ENCODE assay signal across 13 cellular contexts in genomic region chr3:178419078-178419477, GRCh38.
A peak's percentile ranks its signal among the peaks of the same experiment; 100 is the strongest.
DNase-seq lines count a peak whose midpoint lies in the region; ATAC-seq and TF ChIP-seq lines count a peak whose summit lies in the region.
"Had no signal": no experiment of that assay in that cellular context is flagged by ENCODE, and none has a peak within 500 bp of the region (broad histone marks: within the 10 kb centered on the region; RNA-seq: fewer than 3 reads in every experiment).

No MANE protein-coding gene starts in this region.

- no peaks in the 10 kb centered on the region for H3K36me3 ChIP-seq in OCI-LY3 (replicated peaks; ENCODE audit: low read depth, low read length)
- H3K36me3 ChIP-seq in tibial nerve, result no peaks in the 10 kb centered on the region
- no peaks in the 10 kb centered on the region for H3K36me3 ChIP-seq in spleen

- no peak for TF ChIP-seq CTCF in OCI-LY3 (IDR thresholded peaks at IDR 0.05; ENCODE audit: low read depth, low read length)
- TF ChIP-seq CTCF in foreskin keratinocyte (conservative IDR thresholded peaks at IDR 0.05), result no peak
- TF ChIP-seq CTCF in tibial nerve (IDR thresholded peaks at IDR 0.05), result no peak
- TF ChIP-seq CTCF in spleen (IDR thresholded peaks at IDR 0.05 in 8 of 11, conservative IDR thresholded peaks at IDR 0.05 in 3 of 11), result no peak

- H3K27ac ChIP-seq in OCI-LY3 (ENCODE audit: low read length), result no peak overlapping the region
- H3K27ac ChIP-seq in foreskin keratinocyte, result no peak overlapping the region
- no peak overlapping the region for H3K27ac ChIP-seq in tibial nerve
- H3K27ac ChIP-seq in spleen, result no peak overlapping the region

- no peak overlapping the region for H3K4me3 ChIP-seq in OCI-LY3 (ENCODE audit: low read length)
- no peak overlapping the region for H3K4me3 ChIP-seq in tibial nerve
- no peak overlapping the region for H3K4me3 ChIP-seq in spleen

- H3K4me1 ChIP-seq in OCI-LY3 (ENCODE audit: low read length) (peaks cover 8% of the 10 kb centered on the region), foreskin keratinocyte (no peaks in the 10 kb centered on the region), tibial nerve (no peaks in the 10 kb centered on the region), spleen (no peaks in the 10 kb centered on the region)

- H3K9ac ChIP-seq in OCI-LY3 (ENCODE audit: low read length), result no peak overlapping the region

- peak overlapping the region; percentile 49 for H3K4me2 ChIP-seq in OCI-LY3 (ENCODE audit: low read length)

- H3K9me3 ChIP-seq in OCI-LY3 (ENCODE audit: insufficient read depth, low read length) (no peaks in the 10 kb centered on the region), tibial nerve (no peaks in the 10 kb centered on the region), spleen (no peaks in the 10 kb centered on the region)

- TF ChIP-seq POLR2A in tibial nerve (IDR thresholded peaks at IDR 0.05) (no peak), spleen (IDR thresholded peaks at IDR 0.05) (no peak)

- H2AFZ ChIP-seq in OCI-LY3 (ENCODE audit: low read depth, low read length), result peak overlapping the region; percentile 42; the same call in 1 of the 2 replicates

- 49 to 55% methylated on average over 4 of the region's 4 CpGs for WGBS in tibial nerve, 2 donors
- 51 to 87% (median 79%) methylated on average over 4 of the region's 4 CpGs for WGBS in spleen, 5 donors

- H3K27me3 ChIP-seq in OCI-LY3 (ENCODE audit: low read depth, low read length) (no peaks in the 10 kb centered on the region), foreskin keratinocyte (no peaks in the 10 kb centered on the region), tibial nerve (no peaks in the 10 kb centered on the region), spleen (replicated peaks in 1 of 7) (no peaks in the 10 kb centered on the region)

- no peak for TF ChIP-seq EP300 in tibial nerve (IDR thresholded peaks at IDR 0.05)

- peak; percentile 37 for DNase-seq in DMS114 treated with DMSO at 0.1 percent for 48 hours (lab: John Stamatoyannopoulos, UW; ENCODE audit: unreplicated experiment)
- peak; percentile 14 to 30 for DNase-seq in foreskin keratinocyte
- DNase-seq in tibial nerve (ENCODE audit: low spot score in 2 of 2), result no peak
- DNase-seq in NCI-H2171 (lab: John Stamatoyannopoulos, UW), result no peak
- DNase-seq in cerebellar cortex (ENCODE audit: low spot score), result no peak
- no peak for DNase-seq in spleen
- DNase-seq: activated CD4-positive, alpha-beta T cell treated with anti-CD3 and anti-CD28 coated beads for 48 hours; activated naive CD4-positive, alpha-beta T cell treated with Interleukin-2 at 50 U/mL for 16 hours; effector CD4-positive, alpha-beta T cell; MV-4-11; naive B cell had no signal

- intact Hi-C loops in spleen (cut with DNase I; ENCODE audit: low total_unique reads), result no loop called here

- H4K20me1 ChIP-seq in OCI-LY3 (ENCODE audit: insufficient read depth, low read length), result no peaks in the 10 kb centered on the region

- no peaks in the 10 kb centered on the region for H3K79me2 ChIP-seq in OCI-LY3 (ENCODE audit: low read length)

- peak; percentile 44 for ATAC-seq in HG03039 (IDR thresholded peaks at IDR 0.05; ENCODE audit: unreplicated experiment)
- ATAC-seq in foreskin keratinocyte, result peak; percentile 29

Comparison
In these comparisons a context has a peak if more than half of its experiments do, and no peak if none do; other contexts are left out.
1. DNase-seq: peak in DMS114 treated with DMSO at 0.1 percent for 48 hours (single experiment) and foreskin keratinocyte (2 of 2); none in tibial nerve (0 of 2), NCI-H2171 (single experiment), cerebellar cortex (single experiment) and spleen (single experiment).